Comparison of ENCODE assay signal across 18 cellular contexts in the genomic region with DNA sequence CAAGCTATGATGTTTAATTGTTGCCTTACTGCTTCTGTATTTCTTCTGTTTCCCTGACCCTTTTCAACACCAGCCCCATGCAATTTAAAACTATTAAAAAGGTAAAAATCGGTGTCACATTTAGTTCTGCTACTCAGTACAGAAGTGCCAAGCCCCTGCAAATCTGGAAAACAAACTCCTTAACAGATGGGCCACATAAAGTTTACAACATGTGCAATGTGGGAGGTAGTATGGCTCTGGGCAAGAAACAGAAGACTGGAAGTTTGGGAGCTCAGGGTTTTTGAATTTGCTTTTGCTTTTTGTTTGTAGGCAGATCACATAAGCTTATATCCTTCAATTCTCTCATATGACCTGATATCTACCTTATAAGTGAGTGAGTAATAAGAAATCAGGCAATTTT.
DNase-seq lines count a peak whose midpoint lies in the region; ATAC-seq lines count a peak whose summit lies in the region.
"Had no signal": no experiment of that assay in that cellular context is flagged by ENCODE, and none has a peak within 500 bp of the region (broad histone marks: within the 10 kb centered on the region; RNA-seq: fewer than 3 reads in every experiment).

No MANE protein-coding gene starts in this region.

- no peak for ATAC-seq in GM18520 (IDR thresholded peaks at IDR 0.05; ENCODE audit: unreplicated experiment)
- ATAC-seq: HepG2 had no signal

- DNase-seq in NCI-H82 (lab: John Stamatoyannopoulos, UW) (peak; percentile 12), NCI-H82 treated with DMSO at 0.1 percent for 48 hours (lab: John Stamatoyannopoulos, UW; ENCODE audit: unreplicated experiment) (no peak), NCI-H524 (lab: John Stamatoyannopoulos, UW) (peak; percentile 55 to 70), cerebellar cortex (ENCODE audit: low spot score) (peak; percentile 67), superior temporal gyrus (ENCODE audit: extremely low spot score) (peak; percentile 54), SIG-M5 (lab: John Stamatoyannopoulos, UW) (no peak), DMS79 (lab: John Stamatoyannopoulos, UW) (no peak)
- DNase-seq: COR-L47, DMS53, HFFc6, KBM-7, NCI-H1105 treated with DMSO at 0.1 percent for 48 hours, NCI-H187 treated with DMSO at 0.1 percent for 48 hours, NCI-H345, NCI-H774, PC-9 had no signal

Comparison
In these comparisons a context has a peak if more than half of its experiments do, and no peak if none do; other contexts are left out.
1. DNase-seq: peak in NCI-H82 (single experiment), NCI-H524 (2 of 2), cerebellar cortex (single experiment) and superior temporal gyrus (single experiment); none in NCI-H82 treated with DMSO at 0.1 percent for 48 hours (single experiment), SIG-M5 (single experiment) and DMS79 (single experiment).